ENCODE assay signal across 1 cellular context in the genomic region with DNA sequence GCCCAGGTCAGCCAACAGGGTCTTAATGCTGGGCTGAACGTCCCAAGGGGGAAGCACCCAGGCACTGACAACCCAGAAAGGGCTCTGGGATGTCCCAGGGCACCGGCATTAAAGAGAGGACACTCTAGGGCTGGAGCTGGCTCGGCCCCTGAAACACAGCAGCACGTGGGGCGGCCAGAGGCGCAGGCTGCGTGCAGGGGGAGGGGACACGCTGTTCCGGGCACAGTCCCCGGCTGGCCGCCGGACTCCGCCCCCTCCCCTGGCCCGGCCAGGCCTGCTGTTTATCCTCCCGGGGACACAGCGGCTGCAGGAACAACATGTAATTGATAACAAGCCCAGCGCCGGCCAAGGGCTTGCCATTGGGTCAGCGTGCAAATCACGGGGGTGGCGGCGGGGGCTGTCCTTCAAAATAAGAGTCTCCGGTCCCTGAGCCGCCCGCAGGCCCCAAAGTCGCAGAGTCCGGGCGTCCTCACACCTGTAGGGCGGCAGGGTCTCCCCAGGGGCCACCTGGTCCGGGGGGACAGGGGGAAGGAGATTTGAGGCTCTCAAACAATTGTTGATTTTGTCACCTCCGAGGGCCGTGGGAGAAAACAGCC.
TF ChIP-seq lines count a peak whose summit lies in the region.

No MANE protein-coding gene starts in this region.

TF ChIP-seq in HepG2, 621 proteins besides CTCF, POLR2A, EP300 and RAD21 (continued from another document and continues in another):
- TF ChIP-seq, protein P1, sequence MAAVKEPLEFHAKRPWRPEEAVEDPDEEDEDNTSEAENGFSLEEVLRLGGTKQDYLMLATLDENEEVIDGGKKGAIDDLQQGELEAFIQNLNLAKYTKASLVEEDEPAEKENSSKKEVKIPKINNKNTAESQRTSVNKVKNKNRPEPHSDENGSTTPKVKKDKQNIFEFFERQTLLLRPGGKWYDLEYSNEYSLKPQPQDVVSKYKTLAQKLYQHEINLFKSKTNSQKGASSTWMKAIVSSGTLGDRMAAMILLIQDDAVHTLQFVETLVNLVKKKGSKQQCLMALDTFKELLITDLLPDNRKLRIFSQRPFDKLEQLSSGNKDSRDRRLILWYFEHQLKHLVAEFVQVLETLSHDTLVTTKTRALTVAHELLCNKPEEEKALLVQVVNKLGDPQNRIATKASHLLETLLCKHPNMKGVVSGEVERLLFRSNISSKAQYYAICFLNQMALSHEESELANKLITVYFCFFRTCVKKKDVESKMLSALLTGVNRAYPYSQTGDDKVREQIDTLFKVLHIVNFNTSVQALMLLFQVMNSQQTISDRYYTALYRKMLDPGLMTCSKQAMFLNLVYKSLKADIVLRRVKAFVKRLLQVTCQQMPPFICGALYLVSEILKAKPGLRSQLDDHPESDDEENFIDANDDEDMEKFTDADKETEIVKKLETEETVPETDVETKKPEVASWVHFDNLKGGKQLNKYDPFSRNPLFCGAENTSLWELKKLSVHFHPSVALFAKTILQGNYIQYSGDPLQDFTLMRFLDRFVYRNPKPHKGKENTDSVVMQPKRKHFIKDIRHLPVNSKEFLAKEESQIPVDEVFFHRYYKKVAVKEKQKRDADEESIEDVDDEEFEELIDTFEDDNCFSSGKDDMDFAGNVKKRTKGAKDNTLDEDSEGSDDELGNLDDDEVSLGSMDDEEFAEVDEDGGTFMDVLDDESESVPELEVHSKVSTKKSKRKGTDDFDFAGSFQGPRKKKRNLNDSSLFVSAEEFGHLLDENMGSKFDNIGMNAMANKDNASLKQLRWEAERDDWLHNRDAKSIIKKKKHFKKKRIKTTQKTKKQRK (IDR thresholded peaks at IDR 0.05; ENCODE audit: low read length), result no peak
- peak; percentile 77; the same call in 1 of the 2 replicates for TF ChIP-seq TP53 (CRISPR knock-in tag; conservative IDR thresholded peaks at IDR 0.05)
- no peak for TF ChIP-seq CC2D1A (CRISPR knock-in tag; IDR thresholded peaks at IDR 0.05)
- TF ChIP-seq, protein P2, sequence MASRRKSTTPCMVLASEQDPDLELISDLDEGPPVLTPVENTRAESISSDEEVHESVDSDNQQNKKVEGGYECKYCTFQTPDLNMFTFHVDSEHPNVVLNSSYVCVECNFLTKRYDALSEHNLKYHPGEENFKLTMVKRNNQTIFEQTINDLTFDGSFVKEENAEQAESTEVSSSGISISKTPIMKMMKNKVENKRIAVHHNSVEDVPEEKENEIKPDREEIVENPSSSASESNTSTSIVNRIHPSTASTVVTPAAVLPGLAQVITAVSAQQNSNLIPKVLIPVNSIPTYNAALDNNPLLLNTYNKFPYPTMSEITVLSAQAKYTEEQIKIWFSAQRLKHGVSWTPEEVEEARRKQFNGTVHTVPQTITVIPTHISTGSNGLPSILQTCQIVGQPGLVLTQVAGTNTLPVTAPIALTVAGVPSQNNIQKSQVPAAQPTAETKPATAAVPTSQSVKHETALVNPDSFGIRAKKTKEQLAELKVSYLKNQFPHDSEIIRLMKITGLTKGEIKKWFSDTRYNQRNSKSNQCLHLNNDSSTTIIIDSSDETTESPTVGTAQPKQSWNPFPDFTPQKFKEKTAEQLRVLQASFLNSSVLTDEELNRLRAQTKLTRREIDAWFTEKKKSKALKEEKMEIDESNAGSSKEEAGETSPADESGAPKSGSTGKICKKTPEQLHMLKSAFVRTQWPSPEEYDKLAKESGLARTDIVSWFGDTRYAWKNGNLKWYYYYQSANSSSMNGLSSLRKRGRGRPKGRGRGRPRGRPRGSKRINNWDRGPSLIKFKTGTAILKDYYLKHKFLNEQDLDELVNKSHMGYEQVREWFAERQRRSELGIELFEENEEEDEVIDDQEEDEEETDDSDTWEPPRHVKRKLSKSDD (CRISPR knock-in tag; IDR thresholded peaks at IDR 0.05; ENCODE audit: low read depth), result no peak
- no peak for TF ChIP-seq ZNF232 (CRISPR knock-in tag; IDR thresholded peaks at IDR 0.05; ENCODE audit: borderline replicate concordance)
- peak; percentile 50; the same call in 1 of the 2 replicates for TF ChIP-seq ZBTB7B (CRISPR knock-in tag; IDR thresholded peaks at IDR 0.05)
- TF ChIP-seq RFXANK (CRISPR knock-in tag; IDR thresholded peaks at IDR 0.05), result no peak
- TF ChIP-seq, protein P3, sequence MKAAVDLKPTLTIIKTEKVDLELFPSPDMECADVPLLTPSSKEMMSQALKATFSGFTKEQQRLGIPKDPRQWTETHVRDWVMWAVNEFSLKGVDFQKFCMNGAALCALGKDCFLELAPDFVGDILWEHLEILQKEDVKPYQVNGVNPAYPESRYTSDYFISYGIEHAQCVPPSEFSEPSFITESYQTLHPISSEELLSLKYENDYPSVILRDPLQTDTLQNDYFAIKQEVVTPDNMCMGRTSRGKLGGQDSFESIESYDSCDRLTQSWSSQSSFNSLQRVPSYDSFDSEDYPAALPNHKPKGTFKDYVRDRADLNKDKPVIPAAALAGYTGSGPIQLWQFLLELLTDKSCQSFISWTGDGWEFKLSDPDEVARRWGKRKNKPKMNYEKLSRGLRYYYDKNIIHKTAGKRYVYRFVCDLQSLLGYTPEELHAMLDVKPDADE (CRISPR knock-in tag; IDR thresholded peaks at IDR 0.05), result no peak
- TF ChIP-seq ZNF264 (CRISPR knock-in tag; IDR thresholded peaks at IDR 0.05), result no peak
- TF ChIP-seq, protein P4, sequence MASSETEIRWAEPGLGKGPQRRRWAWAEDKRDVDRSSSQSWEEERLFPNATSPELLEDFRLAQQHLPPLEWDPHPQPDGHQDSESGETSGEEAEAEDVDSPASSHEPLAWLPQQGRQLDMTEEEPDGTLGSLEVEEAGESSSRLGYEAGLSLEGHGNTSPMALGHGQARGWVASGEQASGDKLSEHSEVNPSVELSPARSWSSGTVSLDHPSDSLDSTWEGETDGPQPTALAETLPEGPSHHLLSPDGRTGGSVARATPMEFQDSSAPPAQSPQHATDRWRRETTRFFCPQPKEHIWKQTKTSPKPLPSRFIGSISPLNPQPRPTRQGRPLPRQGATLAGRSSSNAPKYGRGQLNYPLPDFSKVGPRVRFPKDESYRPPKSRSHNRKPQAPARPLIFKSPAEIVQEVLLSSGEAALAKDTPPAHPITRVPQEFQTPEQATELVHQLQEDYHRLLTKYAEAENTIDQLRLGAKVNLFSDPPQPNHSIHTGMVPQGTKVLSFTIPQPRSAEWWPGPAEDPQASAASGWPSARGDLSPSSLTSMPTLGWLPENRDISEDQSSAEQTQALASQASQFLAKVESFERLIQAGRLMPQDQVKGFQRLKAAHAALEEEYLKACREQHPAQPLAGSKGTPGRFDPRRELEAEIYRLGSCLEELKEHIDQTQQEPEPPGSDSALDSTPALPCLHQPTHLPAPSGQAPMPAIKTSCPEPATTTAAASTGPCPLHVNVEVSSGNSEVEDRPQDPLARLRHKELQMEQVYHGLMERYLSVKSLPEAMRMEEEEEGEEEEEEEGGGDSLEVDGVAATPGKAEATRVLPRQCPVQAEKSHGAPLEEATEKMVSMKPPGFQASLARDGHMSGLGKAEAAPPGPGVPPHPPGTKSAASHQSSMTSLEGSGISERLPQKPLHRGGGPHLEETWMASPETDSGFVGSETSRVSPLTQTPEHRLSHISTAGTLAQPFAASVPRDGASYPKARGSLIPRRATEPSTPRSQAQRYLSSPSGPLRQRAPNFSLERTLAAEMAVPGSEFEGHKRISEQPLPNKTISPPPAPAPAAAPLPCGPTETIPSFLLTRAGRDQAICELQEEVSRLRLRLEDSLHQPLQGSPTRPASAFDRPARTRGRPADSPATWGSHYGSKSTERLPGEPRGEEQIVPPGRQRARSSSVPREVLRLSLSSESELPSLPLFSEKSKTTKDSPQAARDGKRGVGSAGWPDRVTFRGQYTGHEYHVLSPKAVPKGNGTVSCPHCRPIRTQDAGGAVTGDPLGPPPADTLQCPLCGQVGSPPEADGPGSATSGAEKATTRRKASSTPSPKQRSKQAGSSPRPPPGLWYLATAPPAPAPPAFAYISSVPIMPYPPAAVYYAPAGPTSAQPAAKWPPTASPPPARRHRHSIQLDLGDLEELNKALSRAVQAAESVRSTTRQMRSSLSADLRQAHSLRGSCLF (CRISPR knock-in tag; IDR thresholded peaks at IDR 0.05; ENCODE audit: borderline replicate concordance), result no peak
- TF ChIP-seq, protein P5, sequence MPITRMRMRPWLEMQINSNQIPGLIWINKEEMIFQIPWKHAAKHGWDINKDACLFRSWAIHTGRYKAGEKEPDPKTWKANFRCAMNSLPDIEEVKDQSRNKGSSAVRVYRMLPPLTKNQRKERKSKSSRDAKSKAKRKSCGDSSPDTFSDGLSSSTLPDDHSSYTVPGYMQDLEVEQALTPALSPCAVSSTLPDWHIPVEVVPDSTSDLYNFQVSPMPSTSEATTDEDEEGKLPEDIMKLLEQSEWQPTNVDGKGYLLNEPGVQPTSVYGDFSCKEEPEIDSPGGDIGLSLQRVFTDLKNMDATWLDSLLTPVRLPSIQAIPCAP (CRISPR knock-in tag; IDR thresholded peaks at IDR 0.05; ENCODE audit: low read depth), result no peak
- TF ChIP-seq, protein P6, sequence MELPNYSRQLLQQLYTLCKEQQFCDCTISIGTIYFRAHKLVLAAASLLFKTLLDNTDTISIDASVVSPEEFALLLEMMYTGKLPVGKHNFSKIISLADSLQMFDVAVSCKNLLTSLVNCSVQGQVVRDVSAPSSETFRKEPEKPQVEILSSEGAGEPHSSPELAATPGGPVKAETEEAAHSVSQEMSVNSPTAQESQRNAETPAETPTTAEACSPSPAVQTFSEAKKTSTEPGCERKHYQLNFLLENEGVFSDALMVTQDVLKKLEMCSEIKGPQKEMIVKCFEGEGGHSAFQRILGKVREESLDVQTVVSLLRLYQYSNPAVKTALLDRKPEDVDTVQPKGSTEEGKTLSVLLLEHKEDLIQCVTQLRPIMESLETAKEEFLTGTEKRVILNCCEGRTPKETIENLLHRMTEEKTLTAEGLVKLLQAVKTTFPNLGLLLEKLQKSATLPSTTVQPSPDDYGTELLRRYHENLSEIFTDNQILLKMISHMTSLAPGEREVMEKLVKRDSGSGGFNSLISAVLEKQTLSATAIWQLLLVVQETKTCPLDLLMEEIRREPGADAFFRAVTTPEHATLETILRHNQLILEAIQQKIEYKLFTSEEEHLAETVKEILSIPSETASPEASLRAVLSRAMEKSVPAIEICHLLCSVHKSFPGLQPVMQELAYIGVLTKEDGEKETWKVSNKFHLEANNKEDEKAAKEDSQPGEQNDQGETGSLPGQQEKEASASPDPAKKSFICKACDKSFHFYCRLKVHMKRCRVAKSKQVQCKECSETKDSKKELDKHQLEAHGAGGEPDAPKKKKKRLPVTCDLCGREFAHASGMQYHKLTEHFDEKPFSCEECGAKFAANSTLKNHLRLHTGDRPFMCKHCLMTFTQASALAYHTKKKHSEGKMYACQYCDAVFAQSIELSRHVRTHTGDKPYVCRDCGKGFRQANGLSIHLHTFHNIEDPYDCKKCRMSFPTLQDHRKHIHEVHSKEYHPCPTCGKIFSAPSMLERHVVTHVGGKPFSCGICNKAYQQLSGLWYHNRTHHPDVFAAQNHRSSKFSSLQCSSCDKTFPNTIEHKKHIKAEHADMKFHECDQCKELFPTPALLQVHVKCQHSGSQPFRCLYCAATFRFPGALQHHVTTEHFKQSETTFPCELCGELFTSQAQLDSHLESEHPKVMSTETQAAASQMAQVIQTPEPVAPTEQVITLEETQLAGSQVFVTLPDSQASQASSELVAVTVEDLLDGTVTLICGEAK (IDR thresholded peaks at IDR 0.05), result no peak
- TF ChIP-seq, protein P6 (CRISPR knock-in tag; IDR thresholded peaks at IDR 0.05), result no peak
- no peak for TF ChIP-seq MZF1 (CRISPR knock-in tag; IDR thresholded peaks at IDR 0.05; ENCODE audit: borderline replicate concordance)
- no peak for TF ChIP-seq SRSF4 (IDR thresholded peaks at IDR 0.05; ENCODE audit: low read depth, low read length, poor library complexity, severe bottlenecking)
- TF ChIP-seq DMAP1 (CRISPR knock-in tag; IDR thresholded peaks at IDR 0.05), result peak; percentile 86
- TF ChIP-seq ARHGAP35 (CRISPR knock-in tag; IDR thresholded peaks at IDR 0.05; ENCODE audit: borderline replicate concordance), result no peak
- TF ChIP-seq MAFG (CRISPR knock-in tag; IDR thresholded peaks at IDR 0.05), result no peak
- TF ChIP-seq SP2 (CRISPR knock-in tag; IDR thresholded peaks at IDR 0.05), result no peak
- TF ChIP-seq JDP2 (CRISPR knock-in tag; IDR thresholded peaks at IDR 0.05; ENCODE audit: borderline replicate concordance), result no peak
- no peak for TF ChIP-seq THYN1 (CRISPR knock-in tag; IDR thresholded peaks at IDR 0.05; ENCODE audit: borderline replicate concordance, low read depth)
- TF ChIP-seq, protein P7, sequence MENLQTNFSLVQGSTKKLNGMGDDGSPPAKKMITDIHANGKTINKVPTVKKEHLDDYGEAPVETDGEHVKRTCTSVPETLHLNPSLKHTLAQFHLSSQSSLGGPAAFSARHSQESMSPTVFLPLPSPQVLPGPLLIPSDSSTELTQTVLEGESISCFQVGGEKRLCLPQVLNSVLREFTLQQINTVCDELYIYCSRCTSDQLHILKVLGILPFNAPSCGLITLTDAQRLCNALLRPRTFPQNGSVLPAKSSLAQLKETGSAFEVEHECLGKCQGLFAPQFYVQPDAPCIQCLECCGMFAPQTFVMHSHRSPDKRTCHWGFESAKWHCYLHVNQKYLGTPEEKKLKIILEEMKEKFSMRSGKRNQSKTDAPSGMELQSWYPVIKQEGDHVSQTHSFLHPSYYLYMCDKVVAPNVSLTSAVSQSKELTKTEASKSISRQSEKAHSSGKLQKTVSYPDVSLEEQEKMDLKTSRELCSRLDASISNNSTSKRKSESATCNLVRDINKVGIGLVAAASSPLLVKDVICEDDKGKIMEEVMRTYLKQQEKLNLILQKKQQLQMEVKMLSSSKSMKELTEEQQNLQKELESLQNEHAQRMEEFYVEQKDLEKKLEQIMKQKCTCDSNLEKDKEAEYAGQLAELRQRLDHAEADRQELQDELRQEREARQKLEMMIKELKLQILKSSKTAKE (CRISPR knock-in tag; IDR thresholded peaks at IDR 0.05; ENCODE audit: borderline replicate concordance), result peak; percentile 84
- peak; percentile 33; the same call in 1 of the 2 replicates for TF ChIP-seq ZNF350 (CRISPR knock-in tag; IDR thresholded peaks at IDR 0.05; ENCODE audit: borderline replicate concordance, low read depth)
- TF ChIP-seq ZNF225 (CRISPR knock-in tag; IDR thresholded peaks at IDR 0.05), result 0 out of 2 replicates have a peak, but pooled peaks have one; percentile 26
